In genomic region chr11:95948637-95949036, GRCh38 we compare ENCODE assay signal across 38 cellular contexts.
"Had no signal": no experiment of that assay in that cellular context is flagged by ENCODE, and none has a peak within 500 bp of the region (broad histone marks: within the 10 kb centered on the region; RNA-seq: fewer than 3 reads in every experiment).

No MANE protein-coding gene starts in this region.

- DNase-seq: activated effector memory CD4-positive, alpha-beta T cell treated with anti-CD3 and anti-CD28 coated beads, Interleukin-2, amount 50 U/mL, for 16 hours; activated effector memory CD4-positive, alpha-beta T cell treated with Interleukin-2 at 50 U/mL for 16 hours; activated gamma-delta T cell; activated gamma-delta T cell treated with Interleukin-2 at 50 U/mL for 16 hours; activated naive CD4-positive, alpha-beta T cell; activated naive CD4-positive, alpha-beta T cell treated with anti-CD3 and anti-CD28 coated beads for 36 hours; activated naive CD4-positive, alpha-beta T cell treated with anti-CD3 and anti-CD28 coated beads, Interleukin-2, amount 10 ng/mL, durations not matched to agents 7 days and 5 days; activated naive CD4-positive, alpha-beta T cell treated with anti-CD3 and anti-CD28 coated beads, Interleukin-2, amount 50 U/mL, for 16 hours; activated naive CD4-positive, alpha-beta T cell treated with Interleukin-2 at 50 U/mL for 16 hours; activated naive CD8-positive, alpha-beta T cell treated with anti-CD3 and anti-CD28 coated beads for 36 hours; activated naive CD8-positive, alpha-beta T cell treated with anti-CD3 and anti-CD28 coated beads, Interleukin-2, amount 10 ng/mL, durations not matched to agents 7 days and 5 days; activated naive CD8-positive, alpha-beta T cell treated with anti-CD3 and anti-CD28 coated beads, Interleukin-2, amount 50 U/mL, for 24 hours; activated T-cell treated with anti-CD3 and anti-CD28 coated beads for 4 hours; activated T-cell treated with anti-CD3 and anti-CD28 coated beads, Interleukin-2, amount 50 U/mL, for 1 hour; activated T-cell treated with anti-CD3 and anti-CD28 coated beads, Interleukin-2, amount 50 U/mL, for 24 hours; activated T-cell treated with anti-CD3 and anti-CD28 coated beads, Interleukin-2, amount 50 U/mL, for 4 hours; activated T-cell treated with anti-CD3 and anti-CD28 coated beads, Interleukin-2, amount 50 U/mL, for 48 hours; activated T-cell treated with anti-CD3 and anti-CD28 coated beads, Interleukin-2, amount 50 U/mL, for 72 hours; adrenal gland; amniotic stem cell; amygdala; anterior cingulate cortex; aorta; body of pancreas; brain microvascular endothelial cell; caudate nucleus; central memory CD4-positive, alpha-beta T cell; cerebellar nuclear complex had no signal

- H3K4me3 ChIP-seq: adrenal gland, body of pancreas, breast epithelium, cardiac muscle cell had no signal

- H3K36me3 Mint-ChIP-seq: activated naive CD4-positive, alpha-beta T cell treated with anti-CD3 and anti-CD28 coated beads, Interleukin-2, amount 10 ng/mL, durations not matched to agents 7 days and 5 days had no signal

- H3K9me3 ChIP-seq: adrenal gland had no signal

- H3K27me3 Mint-ChIP-seq: activated naive CD4-positive, alpha-beta T cell treated with anti-CD3 and anti-CD28 coated beads, Interleukin-2, amount 10 ng/mL, durations not matched to agents 7 days and 5 days; activated naive CD4-positive, alpha-beta T cell treated with anti-CD3 and anti-CD28 coated beads, Interleukin-2, amount 50 U/mL, for 24 hours; activated naive CD8-positive, alpha-beta T cell treated with anti-CD3 and anti-CD28 coated beads for 36 hours; activated naive CD8-positive, alpha-beta T cell treated with anti-CD3 and anti-CD28 coated beads, Interleukin-2, amount 10 ng/mL, durations not matched to agents 7 days and 5 days; activated T-cell treated with anti-CD3 and anti-CD28 coated beads, Interleukin-2, amount 50 U/mL, for 24 hours; activated T-helper 17 cell treated with anti-CD3 and anti-CD28 coated beads, Interleukin-2, amount 50 U/mL, for 72 hours had no signal

- H3K36me3 ChIP-seq: adrenal gland, brain microvascular endothelial cell, breast epithelium, cardiac muscle cell had no signal

- H3K4me3 Mint-ChIP-seq: activated naive CD4-positive, alpha-beta T cell treated with anti-CD3 and anti-CD28 coated beads for 36 hours; activated naive CD4-positive, alpha-beta T cell treated with anti-CD3 and anti-CD28 coated beads, Interleukin-2, amount 10 ng/mL, durations not matched to agents 7 days and 5 days; activated naive CD4-positive, alpha-beta T cell treated with anti-CD3 and anti-CD28 coated beads, Interleukin-2, amount 50 U/mL, for 24 hours; activated naive CD8-positive, alpha-beta T cell; activated naive CD8-positive, alpha-beta T cell treated with anti-CD3 and anti-CD28 coated beads for 36 hours; activated naive CD8-positive, alpha-beta T cell treated with anti-CD3 and anti-CD28 coated beads, Interleukin-2, amount 10 ng/mL, durations not matched to agents 7 days and 5 days; activated naive CD8-positive, alpha-beta T cell treated with anti-CD3 and anti-CD28 coated beads, Interleukin-2, amount 50 U/mL, for 24 hours; activated T-cell treated with anti-CD3 and anti-CD28 coated beads, Interleukin-2, amount 50 U/mL, for 24 hours; activated T-cell treated with anti-CD3 and anti-CD28 coated beads, Interleukin-2, amount 50 U/mL, for 4 hours; activated T-cell treated with anti-CD3 and anti-CD28 coated beads, Interleukin-2, amount 50 U/mL, for 72 hours; activated T-helper 1 cell treated with anti-CD3 and anti-CD28 coated beads, Interleukin-12 subunit alpha, Interleukin-12 subunit beta, Interleukin-2, Interleukin-4 antibody, amounts not matched to agents 30 ng/mL and 10 ng/mL and 1 ng/mL, durations not matched to agents 14 hours and 24 hours and 36 hours; activated T-helper 17 cell treated with anti-CD3 and anti-CD28 coated beads, Interleukin-2, amount 50 U/mL, for 72 hours; brain; central memory CD8-positive, alpha-beta T cell had no signal

- H3K27ac Mint-ChIP-seq: activated naive CD4-positive, alpha-beta T cell treated with anti-CD3 and anti-CD28 coated beads for 36 hours; activated naive CD4-positive, alpha-beta T cell treated with anti-CD3 and anti-CD28 coated beads, Interleukin-2, amount 10 ng/mL, durations not matched to agents 7 days and 5 days; activated naive CD4-positive, alpha-beta T cell treated with anti-CD3 and anti-CD28 coated beads, Interleukin-2, amount 50 U/mL, for 24 hours; activated naive CD4-positive, alpha-beta T cell treated with anti-CD3 and anti-CD28 coated beads, Interleukin-2, amount 50 U/mL, for 72 hours; activated naive CD8-positive, alpha-beta T cell; activated naive CD8-positive, alpha-beta T cell treated with anti-CD3 and anti-CD28 coated beads for 36 hours; activated naive CD8-positive, alpha-beta T cell treated with anti-CD3 and anti-CD28 coated beads, Interleukin-2, amount 10 ng/mL, durations not matched to agents 7 days and 5 days; activated naive CD8-positive, alpha-beta T cell treated with anti-CD3 and anti-CD28 coated beads, Interleukin-2, amount 50 U/mL, for 24 hours; activated T-cell treated with anti-CD3 and anti-CD28 coated beads, Interleukin-2, amount 50 U/mL, for 24 hours; activated T-cell treated with anti-CD3 and anti-CD28 coated beads, Interleukin-2, amount 50 U/mL, for 72 hours; activated T-helper 1 cell treated with anti-CD3 and anti-CD28 coated beads, Interleukin-12 subunit alpha, Interleukin-12 subunit beta, Interleukin-2, Interleukin-4 antibody, amounts not matched to agents 30 ng/mL and 10 ng/mL and 1 ng/mL, durations not matched to agents 14 hours and 24 hours and 36 hours; activated T-helper 17 cell treated with anti-CD3 and anti-CD28 coated beads, Interleukin-2, amount 50 U/mL, for 72 hours; activated T-helper 2 cell treated with anti-CD3 and anti-CD28 coated beads, Interferon-gamma antibody, Interleukin-2, Interleukin-4, amounts not matched to agents 10 μg/mL and 5 μg/mL and 100 μg/mL, durations not matched to agents 14 hours and 24 hours and 36 hours; brain had no signal

- H3K4me1 ChIP-seq: adrenal gland, body of pancreas, breast epithelium had no signal

- H3K27ac ChIP-seq: adrenal gland, body of pancreas, brain microvascular endothelial cell, breast epithelium, cardiac muscle cell had no signal

- ATAC-seq: activated naive CD4-positive, alpha-beta T cell treated with anti-CD3 and anti-CD28 coated beads, Interleukin-2, amount 50 U/mL, for 72 hours; activated naive CD8-positive, alpha-beta T cell treated with anti-CD3 and anti-CD28 coated beads, Interleukin-2, amount 50 U/mL, for 24 hours; activated T-cell treated with anti-CD3 and anti-CD28 coated beads, Interleukin-2, amount 50 U/mL, for 4 hours; activated T-cell treated with anti-CD3 and anti-CD28 coated beads, Interleukin-2, amount 50 U/mL, for 72 hours; activated T-helper 17 cell treated with anti-CD3 and anti-CD28 coated beads, Interleukin-2, amount 50 U/mL, for 72 hours; body of pancreas had no signal

- H3K27me3 ChIP-seq: adrenal gland, body of pancreas, brain microvascular endothelial cell, breast epithelium, cardiac muscle cell had no signal

- H3K4me1 Mint-ChIP-seq: activated naive CD4-positive, alpha-beta T cell treated with anti-CD3 and anti-CD28 coated beads, Interleukin-2, amount 10 ng/mL, durations not matched to agents 7 days and 5 days; activated naive CD4-positive, alpha-beta T cell treated with anti-CD3 and anti-CD28 coated beads, Interleukin-2, amount 50 U/mL, for 24 hours; activated naive CD8-positive, alpha-beta T cell treated with anti-CD3 and anti-CD28 coated beads for 36 hours; activated naive CD8-positive, alpha-beta T cell treated with anti-CD3 and anti-CD28 coated beads, Interleukin-2, amount 10 ng/mL, durations not matched to agents 7 days and 5 days; activated naive CD8-positive, alpha-beta T cell treated with anti-CD3 and anti-CD28 coated beads, Interleukin-2, amount 50 U/mL, for 24 hours; activated T-helper 17 cell treated with anti-CD3 and anti-CD28 coated beads, Interleukin-2, amount 50 U/mL, for 72 hours; brain; central memory CD8-positive, alpha-beta T cell had no signal
